Comparison of ENCODE assay signal across 13 cellular contexts in the genomic region with DNA sequence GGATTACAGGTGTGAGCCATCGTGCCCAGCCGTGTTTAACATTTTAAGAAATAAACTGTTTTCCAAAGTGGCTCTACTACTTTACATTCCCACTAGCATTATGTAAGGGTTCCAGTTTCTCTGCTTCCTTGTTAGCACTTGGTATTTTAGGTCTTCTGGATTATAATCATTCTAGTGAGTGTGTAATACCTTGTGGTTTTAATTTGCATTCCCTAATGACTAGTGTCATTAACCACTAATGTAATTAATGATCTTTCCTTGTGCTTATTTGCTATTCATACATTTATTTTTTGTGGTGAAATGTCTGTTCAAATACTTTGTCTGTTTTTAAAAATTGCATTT. TPM values are rescaled to one million over a fixed set of nuclear protein-coding genes. Genes with fewer than 3 reads are reported as not detected.
DNase-seq lines count a peak whose midpoint lies in the region; ATAC-seq and TF ChIP-seq lines count a peak whose summit lies in the region.
"Had no signal": no experiment of that assay in that cellular context is flagged by ENCODE, and none has a peak within 500 bp of the region (broad histone marks: within the 10 kb centered on the region; RNA-seq: fewer than 3 reads in every experiment).

No MANE protein-coding gene starts in this region.

- DNase-seq in GM03348 (ENCODE audit: low spot score) (peak; percentile 9), WTC11 (ENCODE audit: low spot score) (no peak), heart right ventricle (no peak), gastrocnemius medialis (no peak), NCI-H2081 treated with DMSO at 0.1 percent for 48 hours (lab: John Stamatoyannopoulos, UW) (no peak), SHP77 treated with DMSO at 0.1 percent for 48 hours (lab: John Stamatoyannopoulos, UW) (no peak), NCI-H187 (lab: John Stamatoyannopoulos, UW) (no peak), nephron progenitor cell (no peak)
- DNase-seq: NCI-H1105; stimulated activated naive CD4-positive, alpha-beta T cell had no signal

- ATAC-seq in WTC11 (no peak), heart right ventricle (peak in 4 of 8 donors; percentile 7 to 27 (median 18)), gastrocnemius medialis (no peak)
- ATAC-seq: K562 had no signal

- H3K9me3 Mint-ChIP-seq in WTC11 (no peaks in the 10 kb centered on the region), nephron progenitor cell (no peaks in the 10 kb centered on the region)
- H3K9me3 Mint-ChIP-seq: neural crest cell had no signal

- CTCF ChIA-PET in WTC11 (lab: Charles Lee), result interaction anchor here (0.6 kb wide), 1 partner anchor 252 kb away, joined by 3 read pairs; no protein-coding TSS in a partner anchor

- H3K9me3 ChIP-seq in heart right ventricle (no peaks in the 10 kb centered on the region), gastrocnemius medialis (no peaks in the 10 kb centered on the region)

- H3K27ac ChIP-seq in heart right ventricle (peak overlapping the region; percentile 24 to 83 (median 68)), gastrocnemius medialis (peak overlapping the region; percentile 24 to 74 (median 60))

- intact Hi-C loops in heart right ventricle (cut with DNase I), result no loop called here
- intact Hi-C loops in gastrocnemius medialis (cut with DNase I; ENCODE audit: low total_unique reads), result no loop called here

- peaks cover 0 to 48% (median 11%) of the 10 kb centered on the region in 9 donors for H3K36me3 ChIP-seq in heart right ventricle
- H3K36me3 ChIP-seq in gastrocnemius medialis, result peaks cover 0 to 11% of the 10 kb centered on the region in 2 donors

- H3K4me1 ChIP-seq in heart right ventricle (peaks cover 0 to 63% (median 32%) of the 10 kb centered on the region in 9 donors), gastrocnemius medialis (peaks cover 37 to 61% of the 10 kb centered on the region in 2 donors)

- POLR2A ChIA-PET in WTC11 (lab: Charles Lee), result no interaction called here

- H3K4me1 Mint-ChIP-seq in WTC11 (peaks cover 9% of the 10 kb centered on the region), nephron progenitor cell (no peaks in the 10 kb centered on the region)

- in situ Hi-C loops in gastrocnemius medialis (cut with MboI; ENCODE audit: low sequenced_read_pairs in 4 of 4), result no loop called here

- H3K27me3 ChIP-seq in heart right ventricle (no peaks in the 10 kb centered on the region), gastrocnemius medialis (no peaks in the 10 kb centered on the region)

- H3K4me3 ChIP-seq in heart right ventricle, result peak overlapping the region in 7 of 10 donors; percentile 5 to 37 (median 21)
- peak overlapping the region in 1 of 4 donors; percentile 1 for H3K4me3 ChIP-seq in gastrocnemius medialis
- H3K4me3 ChIP-seq: K562 had no signal

- peaks cover 7% of the 10 kb centered on the region for H3K36me3 Mint-ChIP-seq in WTC11
- H3K36me3 Mint-ChIP-seq in nephron progenitor cell (ENCODE audit: low read depth), result peaks cover 22% of the 10 kb centered on the region

- H3K27me3 Mint-ChIP-seq in WTC11 (ENCODE audit: low read depth), result no peaks in the 10 kb centered on the region
- no peaks in the 10 kb centered on the region for H3K27me3 Mint-ChIP-seq in nephron progenitor cell (ENCODE audit: low read depth, poor library complexity)

- peak overlapping the region; percentile 41; the same call in 1 of the 2 replicates for H3K27ac Mint-ChIP-seq in WTC11
- no peak overlapping the region for H3K27ac Mint-ChIP-seq in nephron progenitor cell

- H3K4me3 Mint-ChIP-seq in WTC11 (no peak overlapping the region), nephron progenitor cell (no peak overlapping the region)
- H3K4me3 Mint-ChIP-seq: neural crest cell had no signal

- TF ChIP-seq POLR2A in gastrocnemius medialis (IDR thresholded peaks at IDR 0.05), result no peak

- no peak for TF ChIP-seq CTCF in WTC11 (IDR thresholded peaks at IDR 0.05)
- TF ChIP-seq CTCF in heart right ventricle (IDR thresholded peaks at IDR 0.05), result no peak
- TF ChIP-seq CTCF in gastrocnemius medialis (IDR thresholded peaks at IDR 0.05 in 4 of 5, conservative IDR thresholded peaks at IDR 0.05 in 1 of 5), result no peak
- no peak for TF ChIP-seq CTCF in nephron progenitor cell (IDR thresholded peaks at IDR 0.05)

- 41 to 48% methylated on average over 2 of the region's 2 CpGs for WGBS in heart right ventricle, 2 donors

TF ChIP-seq in WTC11, 78 proteins besides CTCF, POLR2A, EP300 and RAD21:
- TF ChIP-seq ZNF232 (CRISPR knock-in tag; IDR thresholded peaks at IDR 0.05) (no peak), HMGA2 (CRISPR knock-in tag; IDR thresholded peaks at IDR 0.05) (no peak), OVOL2 (CRISPR knock-in tag; IDR thresholded peaks at IDR 0.05; ENCODE audit: borderline replicate concordance) (no peak), JAZF1 (CRISPR knock-in tag; IDR thresholded peaks at IDR 0.05) (no peak), TEAD1 (CRISPR knock-in tag; IDR thresholded peaks at IDR 0.05) (no peak)
- TF ChIP-seq, protein P1, sequence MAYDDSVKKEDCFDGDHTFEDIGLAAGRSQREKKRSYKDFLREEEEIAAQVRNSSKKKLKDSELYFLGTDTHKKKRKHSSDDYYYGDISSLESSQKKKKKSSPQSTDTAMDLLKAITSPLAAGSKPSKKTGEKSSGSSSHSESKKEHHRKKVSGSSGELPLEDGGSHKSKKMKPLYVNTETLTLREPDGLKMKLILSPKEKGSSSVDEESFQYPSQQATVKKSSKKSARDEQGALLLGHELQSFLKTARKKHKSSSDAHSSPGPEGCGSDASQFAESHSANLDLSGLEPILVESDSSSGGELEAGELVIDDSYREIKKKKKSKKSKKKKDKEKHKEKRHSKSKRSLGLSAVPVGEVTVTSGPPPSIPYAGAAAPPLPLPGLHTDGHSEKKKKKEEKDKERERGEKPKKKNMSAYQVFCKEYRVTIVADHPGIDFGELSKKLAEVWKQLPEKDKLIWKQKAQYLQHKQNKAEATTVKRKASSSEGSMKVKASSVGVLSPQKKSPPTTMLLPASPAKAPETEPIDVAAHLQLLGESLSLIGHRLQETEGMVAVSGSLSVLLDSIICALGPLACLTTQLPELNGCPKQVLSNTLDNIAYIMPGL (CRISPR knock-in tag; IDR thresholded peaks at IDR 0.05), result no peak
- TF ChIP-seq, protein P2, sequence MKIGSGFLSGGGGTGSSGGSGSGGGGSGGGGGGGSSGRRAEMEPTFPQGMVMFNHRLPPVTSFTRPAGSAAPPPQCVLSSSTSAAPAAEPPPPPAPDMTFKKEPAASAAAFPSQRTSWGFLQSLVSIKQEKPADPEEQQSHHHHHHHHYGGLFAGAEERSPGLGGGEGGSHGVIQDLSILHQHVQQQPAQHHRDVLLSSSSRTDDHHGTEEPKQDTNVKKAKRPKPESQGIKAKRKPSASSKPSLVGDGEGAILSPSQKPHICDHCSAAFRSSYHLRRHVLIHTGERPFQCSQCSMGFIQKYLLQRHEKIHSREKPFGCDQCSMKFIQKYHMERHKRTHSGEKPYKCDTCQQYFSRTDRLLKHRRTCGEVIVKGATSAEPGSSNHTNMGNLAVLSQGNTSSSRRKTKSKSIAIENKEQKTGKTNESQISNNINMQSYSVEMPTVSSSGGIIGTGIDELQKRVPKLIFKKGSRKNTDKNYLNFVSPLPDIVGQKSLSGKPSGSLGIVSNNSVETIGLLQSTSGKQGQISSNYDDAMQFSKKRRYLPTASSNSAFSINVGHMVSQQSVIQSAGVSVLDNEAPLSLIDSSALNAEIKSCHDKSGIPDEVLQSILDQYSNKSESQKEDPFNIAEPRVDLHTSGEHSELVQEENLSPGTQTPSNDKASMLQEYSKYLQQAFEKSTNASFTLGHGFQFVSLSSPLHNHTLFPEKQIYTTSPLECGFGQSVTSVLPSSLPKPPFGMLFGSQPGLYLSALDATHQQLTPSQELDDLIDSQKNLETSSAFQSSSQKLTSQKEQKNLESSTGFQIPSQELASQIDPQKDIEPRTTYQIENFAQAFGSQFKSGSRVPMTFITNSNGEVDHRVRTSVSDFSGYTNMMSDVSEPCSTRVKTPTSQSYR (CRISPR knock-in tag; IDR thresholded peaks at IDR 0.05), result no peak
TF ChIP-seq in WTC11: peak in this region for 0.

RNA-seq across cellular contexts. Expression of a gene that starts 30.7 kb away (rescaled TPM):
- total RNA-seq in WTC11 (2021) (86.2 to 134 TPM (median 95.1 TPM) in 3 replicates), heart right ventricle (100 to 1,000 TPM in 9 of 10 donors, 10 to 100 TPM in 1; 84.0 to 177 (median 147) TPM), gastrocnemius medialis (100 to 1,000 TPM; 118 to 176 (median 143) TPM)
- 100 to 1,000 TPM in 1 of 2 donors, 10 to 100 TPM in 1; 41.9 to 104 TPM for polyA plus RNA-seq in heart right ventricle

RNA-seq across cellular contexts. Expression of a gene that starts 40.7 kb away (rescaled TPM):
- 21.9 to 28.8 TPM (median 28.2 TPM) in 3 replicates for total RNA-seq in WTC11 (2021)
- 10 to 100 TPM; 23.8 to 41.7 (median 30.8) TPM for total RNA-seq in heart right ventricle
- 10 to 100 TPM; 25.8 to 30.9 TPM for polyA plus RNA-seq in heart right ventricle
- 10 to 100 TPM; 13.6 to 21.7 (median 20.3) TPM for total RNA-seq in gastrocnemius medialis
- total RNA-seq: SK-MEL-5 had no signal

RNA-seq across cellular contexts. Expression of a gene that starts 50.7 kb away (rescaled TPM):
- total RNA-seq in WTC11 (2021), result 3.9 to 6.3 TPM (median 4.9 TPM) in 3 replicates
- 100 to 1,000 TPM in 1 of 10 donors, 10 to 100 TPM in 9; 42.5 to 129 (median 82.6) TPM for total RNA-seq in heart right ventricle
- 10 to 100 TPM; 36.7 to 45.7 TPM for polyA plus RNA-seq in heart right ventricle
- total RNA-seq in gastrocnemius medialis, result 100 to 1,000 TPM in 1 of 4 donors, 10 to 100 TPM in 3; 67.8 to 110 (median 83.4) TPM

RNA-seq across cellular contexts. Expression of a gene that starts 57.8 kb away (rescaled TPM):
- 204 to 213 TPM (median 209 TPM) in 3 replicates for total RNA-seq in WTC11 (2021)
- total RNA-seq in heart right ventricle, result 10 to 100 TPM; 70.4 to 98.8 (median 76.5) TPM
- 100 to 1,000 TPM in 1 of 2 donors, 10 to 100 TPM in 1; 77.5 to 126 TPM for polyA plus RNA-seq in heart right ventricle
- total RNA-seq in gastrocnemius medialis, result 10 to 100 TPM; 40.4 to 50.9 (median 45.5) TPM
